8 cellular contexts compared by ENCODE assay signal in the genomic region with DNA sequence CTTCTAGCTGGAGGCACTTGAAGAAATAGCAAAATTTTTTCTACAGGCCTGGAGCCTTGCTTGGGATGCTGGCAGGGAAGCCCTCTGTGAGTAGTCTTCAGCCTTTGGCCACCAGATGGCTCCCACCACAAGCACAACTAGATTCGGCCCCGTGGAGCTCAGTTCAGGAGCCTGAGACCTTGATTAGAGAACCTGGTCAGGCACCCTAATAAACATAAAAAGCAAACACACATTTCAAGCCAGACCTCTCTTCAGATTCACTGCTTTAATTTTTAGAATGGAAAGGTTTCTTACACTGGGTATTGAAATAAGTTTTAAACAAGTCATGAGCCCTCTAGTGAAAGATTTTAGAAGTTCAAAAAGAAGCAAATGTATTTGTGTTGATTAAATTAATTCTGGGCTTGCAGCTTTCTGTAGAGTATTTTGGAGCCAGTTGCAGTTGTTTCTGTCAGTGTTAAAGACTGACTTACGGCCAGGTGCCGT. TPM values are rescaled to one million over a fixed set of nuclear protein-coding genes. Genes with fewer than 3 reads are reported as not detected.
A peak's percentile ranks its signal among the peaks of the same experiment; 100 is the strongest.
DNase-seq lines count a peak whose midpoint lies in the region; ATAC-seq and TF ChIP-seq lines count a peak whose summit lies in the region.

No MANE protein-coding gene starts in this region.

- intact Hi-C loops in Right ventricle myocardium inferior (cut with DNase I): loop anchor here (1.0 to 10.0 kb wide), 4 partner anchors 41 to 554 kb away; a partner anchor contains a TSS
- intact Hi-C loops in tibial artery (cut with DNase I; ENCODE audit: low total_unique reads): loop anchor here (1.0 to 10.0 kb wide), 2 partner anchors 65 to 116 kb away; no protein-coding TSS in a partner anchor

- H3K14ac ChIP-seq in trophoblast cell (ENCODE audit: low read length): no peak overlapping the region

- no peak for TF ChIP-seq EP300 in SK-N-SH (IDR thresholded peaks at IDR 0.05; ENCODE audit: borderline replicate concordance in 1 of 2, low read depth in 1 of 2, low read length in 1 of 2)

- H4K12ac ChIP-seq in trophoblast cell (ENCODE audit: low read depth, low read length): no peak overlapping the region

- POLR2A ChIA-PET in SK-N-SH (lab: Yijun Ruan, JAX): no interaction called here

- H3K4me1 ChIP-seq in GM23248 (ENCODE audit: insufficient read depth) (peaks cover 48% of the 10 kb centered on the region), SK-N-SH (ENCODE audit: control insufficient read depth in 1 of 2, insufficient read depth in 2 of 2, low read depth in 1 of 2, low read length in 1 of 2) (peaks cover 4 to 7% of the 10 kb centered on the region in 2 experiments; a peak in 2 of 4 replicates), trophoblast cell (ENCODE audit: control insufficient read depth in 1 of 2, insufficient read depth in 2 of 2, low read length in 2 of 2) (peaks cover 0 to 2% of the 10 kb centered on the region in 2 experiments), tibial artery (peaks cover 0 to 23% (median 5%) of the 10 kb centered on the region in 4 donors)

- H3K27ac ChIP-seq in GM23248 (peak overlapping the region; percentile 26), SK-N-SH (ENCODE audit: low read depth in 2 of 2, low read length in 1 of 2) (no peak overlapping the region), trophoblast cell (ENCODE audit: low read depth, low read length) (no peak overlapping the region), tibial artery (peak overlapping the region; percentile 58 to 66)

- peaks cover 2% of the 10 kb centered on the region for H3K79me1 ChIP-seq in trophoblast cell (ENCODE audit: low read length)

- H3K9me3 ChIP-seq in GM23248 (ENCODE audit: low read depth): no peaks in the 10 kb centered on the region
- no peaks in the 10 kb centered on the region for H3K9me3 ChIP-seq in SK-N-SH
- no peaks in the 10 kb centered on the region for H3K9me3 ChIP-seq in trophoblast cell (ENCODE audit: insufficient read depth, low read depth, low read length)
- H3K9me3 ChIP-seq in tibial artery: no peaks in the 10 kb centered on the region

- H3K36me3 ChIP-seq in GM23248 (ENCODE audit: low read depth) (peaks cover 17% of the 10 kb centered on the region), SK-N-SH (replicated peaks in 1 of 2; ENCODE audit: control insufficient read depth in 1 of 2, insufficient read depth in 2 of 2, low read length in 1 of 2) (peaks cover 11 to 52% of the 10 kb centered on the region in 2 experiments), trophoblast cell (ENCODE audit: control insufficient read depth in 1 of 2, insufficient read depth in 2 of 2, low read length in 2 of 2) (peaks cover 36 to 47% of the 10 kb centered on the region in 2 experiments), tibial artery (peaks cover 0 to 9% (median 6%) of the 10 kb centered on the region in 3 donors)

- H3K23ac ChIP-seq in trophoblast cell (ENCODE audit: low read length): no peak overlapping the region

- H3K4me2 ChIP-seq in GM23248 (ENCODE audit: unreplicated experiment) (no peak overlapping the region), SK-N-SH (no peak overlapping the region), trophoblast cell (ENCODE audit: low read length) (no peak overlapping the region)

- H3F3A ChIP-seq in GM23248 (ENCODE audit: insufficient read depth) (peaks cover 61% of the 10 kb centered on the region), SK-N-SH (replicated peaks; ENCODE audit: insufficient read depth) (peaks cover 10% of the 10 kb centered on the region)

- no peaks in the 10 kb centered on the region for H3K9me2 ChIP-seq in GM23248 (ENCODE audit: insufficient read depth)
- no peaks in the 10 kb centered on the region for H3K9me2 ChIP-seq in SK-N-SH

- DNase-seq in GDM1 (lab: John Stamatoyannopoulos, UW) (peak; percentile 56), GM23248 (peak; percentile 93), LHCN-M2 (ENCODE audit: low read depth) (peak; percentile 72), SK-N-SH (peak; percentile 68), Right ventricle myocardium inferior (ENCODE audit: missing footprints) (peak; percentile 88), trophoblast cell (peak; percentile 89 to 95), tibial artery (peak; percentile 88 to 89)
- peak; percentile 71 for DNase-seq in activated naive CD4-positive, alpha-beta T cell treated with anti-CD3 and anti-CD28 coated beads, Interleukin-2, amount 50 U/mL, for 16 hours

- H3K79me2 ChIP-seq in GM23248 (ENCODE audit: insufficient read depth): no peaks in the 10 kb centered on the region
- no peaks in the 10 kb centered on the region for H3K79me2 ChIP-seq in SK-N-SH (ENCODE audit: insufficient read depth)
- H3K79me2 ChIP-seq in trophoblast cell (ENCODE audit: control insufficient read depth, insufficient read depth, low read length, poor library complexity): no peaks in the 10 kb centered on the region

- no peak overlapping the region for H2BK120ac ChIP-seq in trophoblast cell (ENCODE audit: insufficient read depth, low read length, poor library complexity)

- H4K8ac ChIP-seq in trophoblast cell (ENCODE audit: low read depth, low read length): no peak overlapping the region

- WGBS in GM23248 (ENCODE audit: low coverage in 1 of 2, low lambda C conversion rate in 2 of 2, missing lambda C conversion rate in 2 of 2), 2 experiments: 32 to 42% methylated on average over 4 of the region's 4 CpGs
- 32% methylated on average over 3 of the region's 4 CpGs for WGBS in SK-N-SH (ENCODE audit: low lambda C conversion rate)
- WGBS in trophoblast cell (ENCODE audit: extremely low coverage, insufficient coverage, insufficient read length): no CpG with 5 or more reads among the region's 4 CpGs

- H2BK12ac ChIP-seq in trophoblast cell (ENCODE audit: low read length): no peak overlapping the region

- H3K4me3 ChIP-seq in GM23248 (no peak overlapping the region), SK-N-SH (ENCODE audit: low read depth in 2 of 2, low read length in 1 of 2) (peak overlapping the region in 1 of 2 experiments; percentile 17; a peak in 1 of 4 replicates), trophoblast cell (ENCODE audit: low read depth, low read length) (no peak overlapping the region), tibial artery (no peak overlapping the region)

- in situ Hi-C loops in GM23248 (cut with MboI): no loop called here

- peak overlapping the region; percentile 52 for H2AFZ ChIP-seq in GM23248
- H2AFZ ChIP-seq in SK-N-SH (ENCODE audit: low read depth): no peak overlapping the region; the same call in 1 of the 2 replicates
- no peak overlapping the region for H2AFZ ChIP-seq in trophoblast cell (ENCODE audit: insufficient read depth, low read length, poor library complexity)

- H2BK5ac ChIP-seq in trophoblast cell (ENCODE audit: low read depth, low read length, poor library complexity): no peak overlapping the region

- TF ChIP-seq CTCF in SK-N-SH (IDR thresholded peaks at IDR 0.05): peak; percentile 99
- peak; percentile 83 to 94 for TF ChIP-seq CTCF in tibial artery (IDR thresholded peaks at IDR 0.05)

- peak; percentile 91 for ATAC-seq in Right ventricle myocardium inferior

- no peaks in the 10 kb centered on the region for H4K20me1 ChIP-seq in GM23248 (ENCODE audit: insufficient read depth)
- no peaks in the 10 kb centered on the region for H4K20me1 ChIP-seq in SK-N-SH (ENCODE audit: insufficient read depth)

- H3K4ac ChIP-seq in trophoblast cell (ENCODE audit: low read depth, low read length): no peak overlapping the region

- no peak overlapping the region for H2AK5ac ChIP-seq in trophoblast cell (ENCODE audit: low read length)

- no peaks in the 10 kb centered on the region for H3K27me3 ChIP-seq in GM23248 (replicated peaks; ENCODE audit: insufficient read depth)
- no peaks in the 10 kb centered on the region for H3K27me3 ChIP-seq in SK-N-SH (ENCODE audit: insufficient read depth)
- H3K27me3 ChIP-seq in trophoblast cell (ENCODE audit: insufficient read depth, low read length): no peaks in the 10 kb centered on the region
- H3K27me3 ChIP-seq in tibial artery: no peaks in the 10 kb centered on the region

- no peak overlapping the region for H4K91ac ChIP-seq in trophoblast cell (ENCODE audit: low read depth, low read length)

- peak overlapping the region; percentile 30 for H3K9ac ChIP-seq in GM23248
- no peak overlapping the region for H3K9ac ChIP-seq in SK-N-SH
- H3K9ac ChIP-seq in trophoblast cell (ENCODE audit: low read length): no peak overlapping the region

- peak; percentile 84 for TF ChIP-seq RAD21 in SK-N-SH (IDR thresholded peaks at IDR 0.05; ENCODE audit: low read length)

- no peak overlapping the region for H3K18ac ChIP-seq in trophoblast cell (ENCODE audit: low read length)

- CTCF ChIA-PET in SK-N-SH (lab: Yijun Ruan, JAX): interaction anchor here (0.6 to 7.1 kb wide), 57 partner anchors 10 to 831 kb away, joined by 3 to 170 read pairs (median 6); a partner anchor contains a TSS

TF ChIP-seq in SK-N-SH, 30 proteins besides CTCF, POLR2A, EP300 and RAD21:
- TF ChIP-seq NRF1 (IDR thresholded peaks at IDR 0.05; ENCODE audit: low read depth, low read length) (0 out of 2 replicates have a peak, but pooled peaks have one; percentile 11), SMC3 (IDR thresholded peaks at IDR 0.05; ENCODE audit: low read depth, low read length) (peak; percentile 85), FOSL2 (IDR thresholded peaks at IDR 0.05; ENCODE audit: borderline replicate concordance, low read depth) (no peak)
TF ChIP-seq in SK-N-SH: peak in this region for 2.

RNA-seq across cellular contexts. Expression of a gene that starts 41.4 kb away (rescaled TPM):
- total RNA-seq in GM23248 (2014; rRNA removed; shearing (Covaris generic)): 144 and 174 TPM in 2 replicates
- 316 and 320 TPM in 2 replicates for polyA plus RNA-seq in GM23248 (2016; fragmentation: Nextera tagmentation; extraction: Ambion mirVana)
- total RNA-seq in LHCN-M2 (2014; rRNA removed): 108 and 119 TPM in 2 replicates
- 180 TPM for polyA plus RNA-seq in LHCN-M2 (2012)
- 40.0 and 50.9 TPM in 2 replicates for polyA plus RNA-seq in SK-N-SH (2012; rRNA removed)
- 49.0 and 49.6 TPM in 2 replicates for polyA plus RNA-seq in SK-N-SH (2012; cell fraction: cytosol; rRNA removed)
- polyA plus RNA-seq in SK-N-SH (2012; cell fraction: nucleus; rRNA removed): 14.3 and 23.7 TPM in 2 replicates
- 111 TPM for total RNA-seq in Right ventricle myocardium inferior
- polyA plus RNA-seq in trophoblast cell (2013): 63.7 and 67.6 TPM in 2 replicates

RNA-seq across cellular contexts. Expression of a gene that starts 50.0 kb away (rescaled TPM):
- total RNA-seq in GM23248 (2014; rRNA removed; shearing (Covaris generic)): 202 and 214 TPM in 2 replicates
- 147 and 149 TPM in 2 replicates for polyA plus RNA-seq in GM23248 (2016; fragmentation: Nextera tagmentation; extraction: Ambion mirVana)
- 285 and 300 TPM in 2 replicates for total RNA-seq in LHCN-M2 (2014; rRNA removed)
- 43.4 TPM for polyA plus RNA-seq in LHCN-M2 (2012)
- 59.3 and 73.6 TPM in 2 replicates for polyA plus RNA-seq in SK-N-SH (2012; rRNA removed)
- 50.7 and 65.7 TPM in 2 replicates for polyA plus RNA-seq in SK-N-SH (2012; cell fraction: cytosol; rRNA removed)
- 47.4 and 71.1 TPM in 2 replicates for polyA plus RNA-seq in SK-N-SH (2012; cell fraction: nucleus; rRNA removed)
- 76.5 TPM for total RNA-seq in Right ventricle myocardium inferior
- polyA plus RNA-seq in trophoblast cell (2013): 333 and 351 TPM in 2 replicates

Comparison
In these comparisons a context has a peak if more than half of its experiments do, and no peak if none do; other contexts are left out.
1. H3K27ac ChIP-seq: peak in GM23248 (single experiment) and tibial artery (2 of 2); none in SK-N-SH (0 of 2) and trophoblast cell (single experiment).
2. Peak in every context shown above with its lines, with median percentiles within 50 percentile points of each other: DNase-seq.